Comparison of ENCODE assay signal across 40 cellular contexts in genomic region chr14:94291159-94291905, GRCh38. TPM values are rescaled to one million over a fixed set of nuclear protein-coding genes. Genes with fewer than 3 reads are reported as not detected.
"Had no signal": no experiment of that assay in that cellular context is flagged by ENCODE, and none has a peak within 500 bp of the region (broad histone marks: within the 10 kb centered on the region; RNA-seq: fewer than 3 reads in every experiment).

No MANE protein-coding gene starts in this region.

- H3K4me3 Mint-ChIP-seq: activated B cell treated with CpG ODN at 0.5 μM for 24 hours; activated CD4-positive, alpha-beta memory T cell treated with anti-CD3 and anti-CD28 coated beads for 36 hours; activated CD4-positive, alpha-beta T cell treated with anti-CD3 and anti-CD28 coated beads for 36 hours; activated CD4-positive, alpha-beta T cell treated with anti-CD3 and anti-CD28 coated beads, Interleukin-2, amount 10 ng/mL, durations not matched to agents 24 days and 14 days; activated CD8-positive, alpha-beta memory T cell treated with anti-CD3 and anti-CD28 coated beads, Interleukin-2, amount 10 ng/mL, durations not matched to agents 7 days and 5 days; activated CD8-positive, alpha-beta T cell treated with anti-CD3 and anti-CD28 coated beads, Interleukin-2, amount 10 ng/mL, durations not matched to agents 7 days and 5 days; activated naive CD4-positive, alpha-beta T cell treated with anti-CD3 and anti-CD28 coated beads, Interleukin-2, amount 10 ng/mL, durations not matched to agents 7 days and 5 days; activated naive CD8-positive, alpha-beta T cell treated with anti-CD3 and anti-CD28 coated beads, Interleukin-2, amount 10 ng/mL, durations not matched to agents 7 days and 5 days; activated T-helper 1 cell treated with anti-CD3 and anti-CD28 coated beads, Interleukin-12 subunit alpha, Interleukin-12 subunit beta, Interleukin-2, Interleukin-4 antibody, amounts not matched to agents 30 ng/mL and 10 ng/mL and 1 ng/mL, durations not matched to agents 14 hours and 24 hours and 36 hours; brain; T-helper 17 cell; T-helper 2 cell treated with Interferon-gamma antibody and Interleukin-4, amounts not matched to agents 5 μg/mL and 100 μg/mL, for 36 hours had no signal

- H3K27ac Mint-ChIP-seq: activated B cell treated with CpG ODN at 0.5 μM for 24 hours; activated CD4-positive, alpha-beta memory T cell treated with anti-CD3 and anti-CD28 coated beads for 36 hours; activated CD4-positive, alpha-beta T cell treated with anti-CD3 and anti-CD28 coated beads for 36 hours; activated CD4-positive, alpha-beta T cell treated with anti-CD3 and anti-CD28 coated beads, Interleukin-2, amount 10 ng/mL, durations not matched to agents 24 days and 14 days; activated CD8-positive, alpha-beta memory T cell treated with anti-CD3 and anti-CD28 coated beads, Interleukin-2, amount 10 ng/mL, durations not matched to agents 7 days and 5 days; activated CD8-positive, alpha-beta T cell treated with anti-CD3 and anti-CD28 coated beads, Interleukin-2, amount 10 ng/mL, durations not matched to agents 7 days and 5 days; activated naive CD4-positive, alpha-beta T cell treated with anti-CD3 and anti-CD28 coated beads, Interleukin-2, amount 10 ng/mL, durations not matched to agents 7 days and 5 days; activated naive CD4-positive, alpha-beta T cell treated with anti-CD3 and anti-CD28 coated beads, Interleukin-2, amount 50 U/mL, for 72 hours; activated naive CD8-positive, alpha-beta T cell treated with anti-CD3 and anti-CD28 coated beads, Interleukin-2, amount 10 ng/mL, durations not matched to agents 7 days and 5 days; activated T-helper 1 cell treated with anti-CD3 and anti-CD28 coated beads, Interleukin-12 subunit alpha, Interleukin-12 subunit beta, Interleukin-2, Interleukin-4 antibody, amounts not matched to agents 30 ng/mL and 10 ng/mL and 1 ng/mL, durations not matched to agents 14 hours and 24 hours and 36 hours; brain; T-helper 17 cell; T-helper 2 cell treated with Interferon-gamma antibody and Interleukin-4, amounts not matched to agents 5 μg/mL and 100 μg/mL, for 36 hours had no signal

- ATAC-seq: activated CD4-positive, alpha-beta T cell treated with anti-CD3 and anti-CD28 coated beads for 36 hours; activated CD4-positive, CD25-positive, alpha-beta regulatory T cell treated with anti-CD3 and anti-CD28 coated beads, Interleukin-2, amount 50 U/mL, for 24 hours; activated CD8-positive, alpha-beta memory T cell treated with anti-CD3 and anti-CD28 coated beads, Interleukin-2, amount 10 ng/mL, durations not matched to agents 7 days and 5 days; activated CD8-positive, alpha-beta T cell treated with anti-CD3 and anti-CD28 coated beads, Interleukin-2, amount 10 ng/mL, durations not matched to agents 7 days and 5 days; activated naive CD4-positive, alpha-beta T cell treated with anti-CD3 and anti-CD28 coated beads, Interleukin-2, amount 50 U/mL, for 72 hours; gastroesophageal sphincter; T-helper 17 cell had no signal

- H3K36me3 Mint-ChIP-seq: activated CD4-positive, alpha-beta memory T cell treated with anti-CD3 and anti-CD28 coated beads for 36 hours; activated CD8-positive, alpha-beta memory T cell treated with anti-CD3 and anti-CD28 coated beads, Interleukin-2, amount 10 ng/mL, durations not matched to agents 7 days and 5 days; activated naive CD4-positive, alpha-beta T cell treated with anti-CD3 and anti-CD28 coated beads, Interleukin-2, amount 10 ng/mL, durations not matched to agents 7 days and 5 days; activated naive CD4-positive, alpha-beta T cell treated with anti-CD3 and anti-CD28 coated beads, Interleukin-2, amount 50 U/mL, for 72 hours; activated naive CD8-positive, alpha-beta T cell treated with anti-CD3 and anti-CD28 coated beads, Interleukin-2, amount 10 ng/mL, durations not matched to agents 7 days and 5 days; brain had no signal

- H3K27me3 ChIP-seq: ascending aorta, breast epithelium, cardiac muscle cell, colonic mucosa, gastroesophageal sphincter had no signal

- DNase-seq: activated B cell treated with CpG ODN at 0.5 μM for 24 hours; activated CD4-positive, alpha-beta memory T cell treated with anti-CD3 and anti-CD28 coated beads for 36 hours; activated CD4-positive, alpha-beta T cell treated with anti-CD3 and anti-CD28 coated beads for 36 hours; activated CD4-positive, alpha-beta T cell treated with anti-CD3 and anti-CD28 coated beads, Interleukin-2, amount 10 ng/mL, durations not matched to agents 24 days and 14 days; activated CD8-positive, alpha-beta memory T cell treated with anti-CD3 and anti-CD28 coated beads, Interleukin-2, amount 10 ng/mL, durations not matched to agents 7 days and 5 days; activated CD8-positive, alpha-beta memory T cell treated with anti-CD3 and anti-CD28 coated beads, Interleukin-2, amount 50 U/mL, for 4 hours; activated CD8-positive, alpha-beta T cell treated with anti-CD3 and anti-CD28 coated beads, Interleukin-2, amount 10 ng/mL, durations not matched to agents 7 days and 5 days; activated gamma-delta T cell; activated naive CD4-positive, alpha-beta T cell; activated naive CD4-positive, alpha-beta T cell treated with anti-CD3 and anti-CD28 coated beads, Interleukin-2, amount 10 ng/mL, durations not matched to agents 7 days and 5 days; activated naive CD8-positive, alpha-beta T cell treated with anti-CD3 and anti-CD28 coated beads, Interleukin-2, amount 10 ng/mL, durations not matched to agents 7 days and 5 days; activated T-cell treated with anti-CD3 and anti-CD28 coated beads, Interleukin-2, amount 50 U/mL, for 1 hour; activated T-cell treated with anti-CD3 and anti-CD28 coated beads, Interleukin-2, amount 50 U/mL, for 48 hours; central memory CD4-positive, alpha-beta T cell; cerebellar nuclear complex; colonic mucosa; effector CD8-positive, alpha-beta T cell; esophagus squamous epithelium; foreskin melanocyte; T-helper 1 cell; T-helper 17 cell; T1000; WERI-Rb-1 had no signal

- H3K4me1 Mint-ChIP-seq: activated B cell treated with CpG ODN at 0.5 μM for 24 hours; activated CD4-positive, alpha-beta T cell treated with anti-CD3 and anti-CD28 coated beads, Interleukin-2, amount 10 ng/mL, durations not matched to agents 24 days and 14 days; brain had no signal

- H3K36me3 ChIP-seq: ascending aorta, breast epithelium, cardiac muscle cell, colonic mucosa, esophagus squamous epithelium, gastroesophageal sphincter, WERI-Rb-1 had no signal

- H3K9me3 Mint-ChIP-seq: activated B cell treated with CpG ODN at 0.5 μM for 24 hours; activated CD4-positive, alpha-beta T cell treated with anti-CD3 and anti-CD28 coated beads, Interleukin-2, amount 10 ng/mL, durations not matched to agents 24 days and 14 days; activated naive CD4-positive, alpha-beta T cell treated with anti-CD3 and anti-CD28 coated beads, Interleukin-2, amount 10 ng/mL, durations not matched to agents 7 days and 5 days; activated naive CD8-positive, alpha-beta T cell treated with anti-CD3 and anti-CD28 coated beads, Interleukin-2, amount 10 ng/mL, durations not matched to agents 7 days and 5 days; activated T-helper 1 cell treated with anti-CD3 and anti-CD28 coated beads, Interleukin-12 subunit alpha, Interleukin-12 subunit beta, Interleukin-2, Interleukin-4 antibody, amounts not matched to agents 30 ng/mL and 10 ng/mL and 1 ng/mL, durations not matched to agents 14 hours and 24 hours and 36 hours; brain; T-helper 2 cell treated with Interferon-gamma antibody and Interleukin-4, amounts not matched to agents 5 μg/mL and 100 μg/mL, for 36 hours had no signal

- H3K4me1 ChIP-seq: ascending aorta, breast epithelium, colonic mucosa, gastroesophageal sphincter had no signal

- H3K27me3 Mint-ChIP-seq: activated B cell treated with CpG ODN at 0.5 μM for 24 hours; activated CD4-positive, alpha-beta T cell treated with anti-CD3 and anti-CD28 coated beads for 36 hours; activated CD4-positive, alpha-beta T cell treated with anti-CD3 and anti-CD28 coated beads, Interleukin-2, amount 10 ng/mL, durations not matched to agents 24 days and 14 days; activated CD8-positive, alpha-beta memory T cell treated with anti-CD3 and anti-CD28 coated beads, Interleukin-2, amount 10 ng/mL, durations not matched to agents 7 days and 5 days; activated naive CD8-positive, alpha-beta T cell treated with anti-CD3 and anti-CD28 coated beads, Interleukin-2, amount 10 ng/mL, durations not matched to agents 7 days and 5 days had no signal

- H3K27ac ChIP-seq: ascending aorta, breast epithelium, cardiac muscle cell, colonic mucosa, epithelial cell of prostate, esophagus squamous epithelium, gastroesophageal sphincter, WERI-Rb-1 had no signal

- H3K4me3 ChIP-seq: ascending aorta, breast epithelium, cardiac muscle cell, colonic mucosa, esophagus squamous epithelium, gastroesophageal sphincter had no signal

- H3K9me3 ChIP-seq: ascending aorta, breast epithelium, colonic mucosa, esophagus squamous epithelium, gastroesophageal sphincter had no signal

RNA-seq across cellular contexts. Expression of gene SERPINA10, which starts 1.7 kb away (rescaled TPM):
- total RNA-seq: activated B cell treated with CpG ODN at 0.5 μM for 24 hours; activated CD4-positive, alpha-beta memory T cell treated with anti-CD3 and anti-CD28 coated beads for 36 hours; activated CD4-positive, alpha-beta T cell treated with anti-CD3 and anti-CD28 coated beads for 36 hours; activated CD4-positive, alpha-beta T cell treated with anti-CD3 and anti-CD28 coated beads, Interleukin-2, amount 10 ng/mL, durations not matched to agents 24 days and 14 days; activated CD8-positive, alpha-beta memory T cell treated with anti-CD3 and anti-CD28 coated beads for 36 hours; activated CD8-positive, alpha-beta memory T cell treated with anti-CD3 and anti-CD28 coated beads, Interleukin-2, amount 10 ng/mL, durations not matched to agents 7 days and 5 days; activated CD8-positive, alpha-beta T cell treated with anti-CD3 and anti-CD28 coated beads, Interleukin-2, amount 10 ng/mL, durations not matched to agents 7 days and 5 days; activated naive CD4-positive, alpha-beta T cell treated with anti-CD3 and anti-CD28 coated beads, Interleukin-2, amount 50 U/mL, for 72 hours; activated naive CD8-positive, alpha-beta T cell treated with anti-CD3 and anti-CD28 coated beads, Interleukin-2, amount 10 ng/mL, durations not matched to agents 7 days and 5 days; activated T-helper 1 cell treated with anti-CD3 and anti-CD28 coated beads, Interleukin-12 subunit alpha, Interleukin-12 subunit beta, Interleukin-2, Interleukin-4 antibody, amounts not matched to agents 30 ng/mL and 10 ng/mL and 1 ng/mL, durations not matched to agents 14 hours and 24 hours and 36 hours; ascending aorta; breast epithelium; cardiac muscle cell; dermis microvascular lymphatic vessel endothelial cell; endothelial cell of umbilical vein; esophagus squamous epithelium; fibroblast of lung; fibroblast of villous mesenchyme; gastroesophageal sphincter; glomerular endothelial cell; T-helper 17 cell had no signal
- polyA plus RNA-seq: endothelial cell of umbilical vein, esophagus, fibroblast of lung had no signal

RNA-seq across cellular contexts. Expression of gene SERPINA6, which starts 31.8 kb away (rescaled TPM):
- total RNA-seq: activated B cell treated with CpG ODN at 0.5 μM for 24 hours; activated CD4-positive, alpha-beta memory T cell treated with anti-CD3 and anti-CD28 coated beads for 36 hours; activated CD4-positive, alpha-beta T cell treated with anti-CD3 and anti-CD28 coated beads for 36 hours; activated CD4-positive, alpha-beta T cell treated with anti-CD3 and anti-CD28 coated beads, Interleukin-2, amount 10 ng/mL, durations not matched to agents 24 days and 14 days; activated CD8-positive, alpha-beta memory T cell treated with anti-CD3 and anti-CD28 coated beads for 36 hours; activated CD8-positive, alpha-beta memory T cell treated with anti-CD3 and anti-CD28 coated beads, Interleukin-2, amount 10 ng/mL, durations not matched to agents 7 days and 5 days; activated CD8-positive, alpha-beta T cell treated with anti-CD3 and anti-CD28 coated beads, Interleukin-2, amount 10 ng/mL, durations not matched to agents 7 days and 5 days; activated naive CD4-positive, alpha-beta T cell treated with anti-CD3 and anti-CD28 coated beads, Interleukin-2, amount 50 U/mL, for 72 hours; activated naive CD8-positive, alpha-beta T cell treated with anti-CD3 and anti-CD28 coated beads, Interleukin-2, amount 10 ng/mL, durations not matched to agents 7 days and 5 days; activated T-helper 1 cell treated with anti-CD3 and anti-CD28 coated beads, Interleukin-12 subunit alpha, Interleukin-12 subunit beta, Interleukin-2, Interleukin-4 antibody, amounts not matched to agents 30 ng/mL and 10 ng/mL and 1 ng/mL, durations not matched to agents 14 hours and 24 hours and 36 hours; ascending aorta; cardiac muscle cell; dermis microvascular lymphatic vessel endothelial cell; endothelial cell of umbilical vein; esophagus squamous epithelium; fibroblast of lung; fibroblast of villous mesenchyme; gastroesophageal sphincter; glomerular endothelial cell; T-helper 17 cell had no signal
- polyA plus RNA-seq: endothelial cell of umbilical vein, fibroblast of lung had no signal
